In genomic region chr3:41127414-41127813, GRCh38 we compare ENCODE assay signal across 22 cellular contexts.
"Had no signal": no experiment of that assay in that cellular context is flagged by ENCODE, and none has a peak within 500 bp of the region (broad histone marks: within the 10 kb centered on the region; RNA-seq: fewer than 3 reads in every experiment).

No MANE protein-coding gene starts in this region.

- DNase-seq: dermis blood vessel endothelial cell; effector CD4-positive, alpha-beta T cell; effector memory CD4-positive, alpha-beta T cell; erythroblast; esophagus squamous epithelium; foreskin fibroblast; foreskin melanocyte; gastrocnemius medialis; glutamatergic neuron; heart right ventricle; hypothalamus; immature natural killer cell; left cardiac atrium; left lung; left ventricle myocardium superior; lower lobe of right lung; mesenchymal stem cell; mucosa of descending colon; naive B cell had no signal

- H3K27ac ChIP-seq: coronary artery, epithelial cell of prostate, esophagus squamous epithelium, gastrocnemius medialis, heart right ventricle, hepatocyte, left lung, lower lobe of right lung had no signal
